Comparison of ENCODE assay signal across 19 cellular contexts in the genomic region with DNA sequence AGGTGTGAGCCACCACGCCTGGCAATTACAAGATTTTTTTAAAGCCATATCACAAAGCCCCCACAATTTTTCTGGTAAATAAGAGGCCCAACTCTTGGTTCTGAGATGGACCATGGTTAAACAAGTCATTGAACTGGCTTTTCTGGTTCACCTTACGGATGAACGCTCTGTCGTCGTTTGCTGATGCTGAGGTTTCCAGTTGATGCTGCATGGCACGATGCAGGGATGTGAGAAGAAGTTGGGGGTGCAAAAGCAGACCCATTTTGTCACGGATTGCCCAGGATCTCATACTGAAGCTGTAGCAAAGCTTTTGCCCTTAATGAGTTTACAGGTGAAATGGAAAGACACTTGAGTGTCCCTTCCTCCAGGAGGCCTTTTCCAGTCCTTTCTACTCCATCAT. TPM values are rescaled to one million over a fixed set of nuclear protein-coding genes. Genes with fewer than 3 reads are reported as not detected.
DNase-seq lines count a peak whose midpoint lies in the region; ATAC-seq and TF ChIP-seq lines count a peak whose summit lies in the region.
"Had no signal": no experiment of that assay in that cellular context is flagged by ENCODE, and none has a peak within 500 bp of the region (broad histone marks: within the 10 kb centered on the region; RNA-seq: fewer than 3 reads in every experiment).

No MANE protein-coding gene starts in this region.

- peaks cover 65% of the 10 kb centered on the region for H3K4me1 Mint-ChIP-seq in activated T-cell treated with anti-CD3 and anti-CD28 coated beads, Interleukin-2, amount 50 U/mL, for 24 hours (ENCODE audit: low read depth)
- peaks cover 17 to 73% (median 49%) of the 10 kb centered on the region in 4 donors for H3K4me1 Mint-ChIP-seq in CD4-positive, CD25-positive, alpha-beta regulatory T cell
- no peaks in the 10 kb centered on the region for H3K4me1 Mint-ChIP-seq in endodermal cell

- DNase-seq in activated T-cell treated with anti-CD3 and anti-CD28 coated beads, Interleukin-2, amount 50 U/mL, for 24 hours = peak; percentile 22
- DNase-seq in activated T-cell treated with anti-CD3 and anti-CD28 coated beads, Interleukin-2, amount 50 U/mL, for 1 hour = no peak
- DNase-seq in CD4-positive, CD25-positive, alpha-beta regulatory T cell = no peak
- DNase-seq in endodermal cell = peak; percentile 17
- DNase-seq in ACHN = no peak
- DNase-seq in hypothalamus (lab: John Stamatoyannopoulos, UW) = no peak
- DNase-seq in NCI-H69 (lab: John Stamatoyannopoulos, UW) = no peak
- DNase-seq: Calu3; CD4-positive, alpha-beta memory T cell; DMS53; NCI-H1048; NCI-H1436 treated with DMSO at 0.1 percent for 48 hours; NCI-H2081; NCI-H510A; NCI-H82 had no signal

- in situ Hi-C loops in ACHN (cut with HindIII; ENCODE audit: low pct_ligation_motif_present, low pct_unique_long_range_greater_than_20kb, low sequenced_read_pairs) = no loop called here

- peak overlapping the region; percentile 45 for H3K27ac ChIP-seq in CD4-positive, CD25-positive, alpha-beta regulatory T cell (ENCODE audit: insufficient read depth, low read length, poor library complexity, severe bottlenecking)
- H3K27ac ChIP-seq in OCI-LY1 (ENCODE audit: low read depth, low read length, poor library complexity, severe bottlenecking) (peak overlapping the region; percentile 26), endodermal cell (ENCODE audit: low read depth, low read length) (no peak overlapping the region)
- H3K27ac ChIP-seq: KMS-11 had no signal

- no peaks in the 10 kb centered on the region for H4K20me1 ChIP-seq in OCI-LY1 (ENCODE audit: insufficient read depth, low read length)

- TF ChIP-seq CTCF in OCI-LY1 (IDR thresholded peaks at IDR 0.05; ENCODE audit: low read length) (no peak), endodermal cell (conservative IDR thresholded peaks at IDR 0.05) (no peak)

- no peak overlapping the region for H3K4me3 Mint-ChIP-seq in activated T-cell treated with anti-CD3 and anti-CD28 coated beads, Interleukin-2, amount 50 U/mL, for 24 hours
- peak overlapping the region in 2 of 4 donors; percentile 59 to 62 for H3K4me3 Mint-ChIP-seq in CD4-positive, CD25-positive, alpha-beta regulatory T cell
- H3K4me3 Mint-ChIP-seq in endodermal cell = no peak overlapping the region
- H3K4me3 Mint-ChIP-seq: B cell had no signal

- ATAC-seq in CD4-positive, CD25-positive, alpha-beta regulatory T cell (ENCODE audit: low read depth in 2 of 2) = no peak

- no peaks in the 10 kb centered on the region for H3K27me3 ChIP-seq in CD4-positive, CD25-positive, alpha-beta regulatory T cell (ENCODE audit: control insufficient read depth, insufficient read depth, low read length)
- no peaks in the 10 kb centered on the region for H3K27me3 ChIP-seq in OCI-LY1 (ENCODE audit: insufficient read depth, low read length)
- peaks cover 6% of the 10 kb centered on the region for H3K27me3 ChIP-seq in endodermal cell (ENCODE audit: control insufficient read depth, insufficient read depth, low read length, poor library complexity, severe bottlenecking)

- 92 to 93% methylated on average over 6 to 7 of the region's 7 CpGs for WGBS in endodermal cell (ENCODE audit: insufficient coverage in 1 of 2, insufficient read length in 1 of 2), 2 experiments

- no peak overlapping the region for H2AFZ ChIP-seq in OCI-LY1 (ENCODE audit: low read length)

- no peaks in the 10 kb centered on the region for H3K9me3 Mint-ChIP-seq in activated T-cell treated with anti-CD3 and anti-CD28 coated beads, Interleukin-2, amount 50 U/mL, for 24 hours
- peaks cover 0 to 3% (median 0%) of the 10 kb centered on the region in 7 donors for H3K9me3 Mint-ChIP-seq in CD4-positive, CD25-positive, alpha-beta regulatory T cell
- no peaks in the 10 kb centered on the region for H3K9me3 Mint-ChIP-seq in endodermal cell
- H3K9me3 Mint-ChIP-seq: CD4-positive, alpha-beta memory T cell had no signal

- H3K9me3 ChIP-seq in CD4-positive, CD25-positive, alpha-beta regulatory T cell (ENCODE audit: control insufficient read depth in 2 of 2, low read length in 2 of 2) = no peaks in the 10 kb centered on the region
- H3K9me3 ChIP-seq in OCI-LY1 (ENCODE audit: low read length) = no peaks in the 10 kb centered on the region
- H3K9me3 ChIP-seq in endodermal cell (ENCODE audit: control insufficient read depth, low read length) = no peaks in the 10 kb centered on the region

- H3K9ac ChIP-seq in OCI-LY1 (ENCODE audit: low read length) = no peak overlapping the region
- no peak overlapping the region for H3K9ac ChIP-seq in endodermal cell (ENCODE audit: extremely low read depth, low read length, poor library complexity, severe bottlenecking)
- H3K9ac ChIP-seq: KMS-11 had no signal

- peaks cover 70% of the 10 kb centered on the region for H3K4me1 ChIP-seq in CD4-positive, CD25-positive, alpha-beta regulatory T cell (ENCODE audit: control insufficient read depth, insufficient read depth, low read length, poor library complexity, severe bottlenecking)
- H3K4me1 ChIP-seq in OCI-LY1 (ENCODE audit: insufficient read depth, low read length, severe bottlenecking) (peaks cover 77% of the 10 kb centered on the region), endodermal cell (ENCODE audit: control insufficient read depth, insufficient read depth, low read length) (no peaks in the 10 kb centered on the region)

- peaks cover 9% of the 10 kb centered on the region for H3K36me3 ChIP-seq in CD4-positive, CD25-positive, alpha-beta regulatory T cell (ENCODE audit: control insufficient read depth, insufficient read depth, low read length)
- peaks cover 9% of the 10 kb centered on the region; the same call in 1 of the 2 replicates for H3K36me3 ChIP-seq in OCI-LY1 (ENCODE audit: insufficient read depth, low read length)
- no peaks in the 10 kb centered on the region for H3K36me3 ChIP-seq in endodermal cell (ENCODE audit: control insufficient read depth, insufficient read depth, low read length)

- no peaks in the 10 kb centered on the region for H3K9me2 ChIP-seq in OCI-LY1 (ENCODE audit: low read depth, low read length)

- H3K4me3 ChIP-seq in CD4-positive, CD25-positive, alpha-beta regulatory T cell (ENCODE audit: low read depth, low read length) = no peak overlapping the region
- H3K4me3 ChIP-seq in OCI-LY1 (ENCODE audit: low read depth, low read length, poor library complexity, severe bottlenecking) = no peak overlapping the region
- H3K4me3 ChIP-seq in endodermal cell (ENCODE audit: low read length) = no peak overlapping the region

- H3F3A ChIP-seq in OCI-LY1 (ENCODE audit: insufficient read depth, low read length) = 0 out of 2 replicates have a peak, but pooled peaks cover 4% of the 10 kb centered on the region

- peak overlapping the region; percentile 28 for H3K27ac Mint-ChIP-seq in activated T-cell treated with anti-CD3 and anti-CD28 coated beads, Interleukin-2, amount 50 U/mL, for 24 hours
- H3K27ac Mint-ChIP-seq in CD4-positive, CD25-positive, alpha-beta regulatory T cell = peak overlapping the region in 2 of 3 donors; percentile 26 to 76
- no peak overlapping the region for H3K27ac Mint-ChIP-seq in endodermal cell

- no peak overlapping the region for H3K4me2 ChIP-seq in OCI-LY1 (ENCODE audit: low read length)
- H3K4me2 ChIP-seq: KMS-11 had no signal

- H3K79me2 ChIP-seq in OCI-LY1 (ENCODE audit: insufficient read depth, low read length) = peaks cover 24% of the 10 kb centered on the region

- peaks cover 32% of the 10 kb centered on the region for H3K36me3 Mint-ChIP-seq in activated T-cell treated with anti-CD3 and anti-CD28 coated beads, Interleukin-2, amount 50 U/mL, for 24 hours (ENCODE audit: low read depth)
- H3K36me3 Mint-ChIP-seq in CD4-positive, CD25-positive, alpha-beta regulatory T cell = peaks cover 11% of the 10 kb centered on the region
- no peaks in the 10 kb centered on the region for H3K36me3 Mint-ChIP-seq in endodermal cell (ENCODE audit: low read depth)

- no peaks in the 10 kb centered on the region for H3K27me3 Mint-ChIP-seq in activated T-cell treated with anti-CD3 and anti-CD28 coated beads, Interleukin-2, amount 50 U/mL, for 24 hours
- H3K27me3 Mint-ChIP-seq in CD4-positive, CD25-positive, alpha-beta regulatory T cell = peaks cover 6% of the 10 kb centered on the region
- H3K27me3 Mint-ChIP-seq in endodermal cell (ENCODE audit: insufficient read depth) = no peaks in the 10 kb centered on the region
- H3K27me3 Mint-ChIP-seq: B cell; CD4-positive, alpha-beta memory T cell had no signal

RNA-seq across cellular contexts. Expression of a gene that starts 2.0 kb away (rescaled TPM):
- 220 TPM for total RNA-seq in CD4-positive, CD25-positive, alpha-beta regulatory T cell
- polyA plus RNA-seq in CD4-positive, CD25-positive, alpha-beta regulatory T cell = 100 to 1,000 TPM; 159 to 261 (median 179) TPM
- not detected for total RNA-seq in endodermal cell
- polyA plus RNA-seq in endodermal cell (2013, experiment 1 of 2) = not detected
- not detected for polyA plus RNA-seq in endodermal cell (2013, experiment 2 of 2)
- total RNA-seq: Calu3, MCF 10A had no signal

RNA-seq across cellular contexts. Expression of a gene that starts 24.7 kb away (rescaled TPM):
- total RNA-seq in CD4-positive, CD25-positive, alpha-beta regulatory T cell = 168 TPM
- 10 to 100 TPM; 63.6 to 88.2 (median 65.7) TPM for polyA plus RNA-seq in CD4-positive, CD25-positive, alpha-beta regulatory T cell
- total RNA-seq in endodermal cell = 100 to 1,000 TPM; 123 to 139 TPM
- polyA plus RNA-seq in endodermal cell (2013, experiment 1 of 2) = 93.5 TPM
- 77.6 TPM for polyA plus RNA-seq in endodermal cell (2013, experiment 2 of 2)

Comparison
In these comparisons a context has a peak if more than half of its experiments do, and no peak if none do; other contexts are left out.
1. DNase-seq: peak in activated T-cell treated with anti-CD3 and anti-CD28 coated beads, Interleukin-2, amount 50 U/mL, for 24 hours (single experiment) and endodermal cell (single experiment); none in activated T-cell treated with anti-CD3 and anti-CD28 coated beads, Interleukin-2, amount 50 U/mL, for 1 hour (single experiment), CD4-positive, CD25-positive, alpha-beta regulatory T cell (0 of 3), ACHN (single experiment), hypothalamus (0 of 51) and NCI-H69 (single experiment).
2. RNA of a gene that starts 2.0 kb away (total RNA-seq): 220 TPM in CD4-positive, CD25-positive, alpha-beta regulatory T cell (single experiment); not detected in endodermal cell; every median in the first group is over 100 times any median in the second.